ENCODE assay signal across 14 cellular contexts in the genomic region with DNA sequence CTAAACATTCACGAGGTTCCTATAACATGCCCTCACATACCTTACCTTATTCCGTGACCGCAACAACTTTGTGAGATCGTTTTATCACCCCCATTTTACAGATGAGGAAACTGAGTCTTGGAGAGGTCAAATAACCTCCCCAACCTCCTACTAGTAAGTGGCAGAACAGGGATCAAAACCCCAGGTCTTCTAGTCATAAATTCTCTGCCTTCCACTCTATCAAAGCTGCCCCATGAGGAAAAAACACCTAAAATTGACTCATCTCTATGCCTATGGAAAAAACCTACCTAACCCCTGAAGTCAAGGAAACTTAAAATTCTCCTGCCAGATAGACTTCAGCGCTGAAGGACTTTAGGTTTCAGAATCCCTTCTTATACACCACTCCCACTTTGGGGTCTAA.
A peak's percentile ranks its signal among the peaks of the same experiment; 100 is the strongest.
DNase-seq lines count a peak whose midpoint lies in the region; ATAC-seq and TF ChIP-seq lines count a peak whose summit lies in the region.
"Had no signal": no experiment of that assay in that cellular context is flagged by ENCODE, and none has a peak within 500 bp of the region (broad histone marks: within the 10 kb centered on the region; RNA-seq: fewer than 3 reads in every experiment).

No MANE protein-coding gene starts in this region.

- H3K27me3 Mint-ChIP-seq in Calu3 (ENCODE audit: unreplicated experiment), result no peaks in the 10 kb centered on the region

- CTCF ChIA-PET in Calu3 (lab: Charles Lee), result interaction anchor here (0.8 to 1.1 kb wide), 2 partner anchors 17 to 81 kb away, joined by 3 to 4 read pairs; no protein-coding TSS in a partner anchor

- H2BK5ac ChIP-seq in trophoblast cell (ENCODE audit: low read depth, low read length, poor library complexity), result no peak overlapping the region

- H3K4me1 ChIP-seq in SJSA1 (replicated peaks) (peaks cover 60% of the 10 kb centered on the region), foreskin keratinocyte (peaks cover 45% of the 10 kb centered on the region), trophoblast cell (ENCODE audit: control insufficient read depth in 1 of 2, insufficient read depth in 2 of 2, low read length in 2 of 2) (peaks cover 1 to 4% of the 10 kb centered on the region in 2 experiments)
- H3K4me1 ChIP-seq: BE2C had no signal

- H4K12ac ChIP-seq in trophoblast cell (ENCODE audit: low read depth, low read length), result no peak overlapping the region

- H3K18ac ChIP-seq in trophoblast cell (ENCODE audit: low read length), result no peak overlapping the region

- no peaks in the 10 kb centered on the region for H3K9me3 ChIP-seq in SJSA1 (replicated peaks)
- H3K9me3 ChIP-seq in trophoblast cell (ENCODE audit: insufficient read depth, low read depth, low read length), result no peaks in the 10 kb centered on the region
- H3K9me3 ChIP-seq: BE2C, thoracic aorta had no signal

- intact Hi-C loops in Calu3 (cut with micrococcal nuclease; ENCODE audit: unreplicated experiment), result loop anchor here (5.0 to 10.0 kb wide), 6 partner anchors 42 to 219 kb away; a partner anchor contains a TSS

- H3K36me3 ChIP-seq in SJSA1 (no peaks in the 10 kb centered on the region), trophoblast cell (ENCODE audit: control insufficient read depth in 1 of 2, insufficient read depth in 2 of 2, low read length in 2 of 2) (no peaks in the 10 kb centered on the region)
- H3K36me3 ChIP-seq: BE2C, thoracic aorta had no signal

- no peak overlapping the region for H2AFZ ChIP-seq in trophoblast cell (ENCODE audit: insufficient read depth, low read length, poor library complexity)

- no peak overlapping the region for H3K14ac ChIP-seq in trophoblast cell (ENCODE audit: low read length)

- no peaks in the 10 kb centered on the region for H3K9me3 Mint-ChIP-seq in Calu3 (ENCODE audit: low read depth, unreplicated experiment)
- H3K9me3 Mint-ChIP-seq: memory B cell had no signal

- H3K4me3 ChIP-seq in SJSA1 (no peak overlapping the region), trophoblast cell (ENCODE audit: low read depth, low read length) (no peak overlapping the region)

- no peak overlapping the region for H3K23ac ChIP-seq in trophoblast cell (ENCODE audit: low read length)

- peak overlapping the region; percentile 47 for H2BK12ac ChIP-seq in trophoblast cell (ENCODE audit: low read length)

- H3K79me1 ChIP-seq in trophoblast cell (ENCODE audit: low read length), result no peaks in the 10 kb centered on the region

- peaks cover 66% of the 10 kb centered on the region for H3K4me1 Mint-ChIP-seq in Calu3 (ENCODE audit: low read depth, unreplicated experiment)

- H4K91ac ChIP-seq in trophoblast cell (ENCODE audit: low read depth, low read length), result no peak overlapping the region

- H3K4me2 ChIP-seq in trophoblast cell (ENCODE audit: low read length), result no peak overlapping the region

- peaks cover 33% of the 10 kb centered on the region for H3K36me3 Mint-ChIP-seq in Calu3 (ENCODE audit: insufficient read depth, unreplicated experiment)
- H3K36me3 Mint-ChIP-seq: memory B cell had no signal

- no peak for ATAC-seq in foreskin keratinocyte
- ATAC-seq in GM21515 (IDR thresholded peaks at IDR 0.05; ENCODE audit: unreplicated experiment), result no peak
- ATAC-seq in HG03342 (IDR thresholded peaks at IDR 0.05; ENCODE audit: unreplicated experiment), result no peak

- TF ChIP-seq CTCF in Calu3 (IDR thresholded peaks at IDR 0.05; ENCODE audit: unreplicated experiment), result no peak
- TF ChIP-seq CTCF in foreskin keratinocyte (conservative IDR thresholded peaks at IDR 0.05), result no peak

- no peak overlapping the region for H3K9ac ChIP-seq in trophoblast cell (ENCODE audit: low read length)

- no peak overlapping the region for H2BK120ac ChIP-seq in trophoblast cell (ENCODE audit: insufficient read depth, low read length, poor library complexity)

- H3K27ac ChIP-seq in SJSA1 (peak overlapping the region; percentile 88), foreskin keratinocyte (peak overlapping the region; percentile 67), trophoblast cell (ENCODE audit: low read depth, low read length) (no peak overlapping the region)

- H2AK5ac ChIP-seq in trophoblast cell (ENCODE audit: low read length), result no peak overlapping the region

- H4K8ac ChIP-seq in trophoblast cell (ENCODE audit: low read depth, low read length), result no peak overlapping the region

- H3K27me3 ChIP-seq in SJSA1 (replicated peaks), result no peaks in the 10 kb centered on the region
- H3K27me3 ChIP-seq in foreskin keratinocyte, result no peaks in the 10 kb centered on the region
- H3K27me3 ChIP-seq in trophoblast cell (ENCODE audit: insufficient read depth, low read length), result no peaks in the 10 kb centered on the region
- H3K27me3 ChIP-seq: BE2C had no signal

- no CpG with 5 or more reads among the region's 5 CpGs for WGBS in trophoblast cell (ENCODE audit: extremely low coverage, insufficient coverage, insufficient read length)

- BruUV-seq in Calu3 (replicated peaks; lab: Mats Ljungman, UMichigan), result no TSS peak

- DNase-seq in Calu3, result no peak
- no peak for DNase-seq in SJSA1 (ENCODE audit: low read depth in 1 of 2, low spot score in 2 of 2)
- DNase-seq in foreskin keratinocyte, result peak in 1 of 2 donors; percentile 41
- no peak for DNase-seq in trophoblast cell
- DNase-seq in GM19240 (ENCODE audit: insufficient read length, low spot score), result no peak
- no peak for DNase-seq in NCI-H2171 (lab: John Stamatoyannopoulos, UW)
- DNase-seq: BE2C, DMS79, MM.1S, nucleus accumbens had no signal

- H3K4me3 Mint-ChIP-seq in Calu3 (ENCODE audit: low read depth, unreplicated experiment), result no peak overlapping the region
- H3K4me3 Mint-ChIP-seq: memory B cell had no signal

- H3K4ac ChIP-seq in trophoblast cell (ENCODE audit: low read depth, low read length), result no peak overlapping the region

- peak overlapping the region; percentile 91 for H3K27ac Mint-ChIP-seq in Calu3 (ENCODE audit: unreplicated experiment)
- H3K27ac Mint-ChIP-seq: memory B cell had no signal

- no peaks in the 10 kb centered on the region for H3K79me2 ChIP-seq in trophoblast cell (ENCODE audit: control insufficient read depth, insufficient read depth, low read length, poor library complexity)
